ENCODE assay signal across 26 cellular contexts in the genomic region with DNA sequence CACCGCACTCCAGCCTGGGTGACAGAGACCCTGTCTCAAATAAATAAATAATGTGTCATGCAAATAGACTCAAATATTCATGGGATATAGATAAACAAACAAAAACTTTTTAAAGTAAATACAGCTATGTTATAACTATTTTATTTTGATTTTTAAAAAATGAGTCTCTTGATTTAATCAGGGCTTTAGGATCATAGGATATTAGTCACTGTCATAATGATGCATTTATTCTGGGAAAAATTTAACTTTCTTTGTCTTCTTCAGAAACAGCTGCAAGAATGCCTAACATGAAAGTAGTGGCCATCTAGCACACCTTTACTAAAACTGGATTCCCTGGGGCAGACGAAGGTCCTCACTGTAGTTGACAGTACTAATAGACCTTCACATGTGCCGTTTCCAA.
"Had no signal": no experiment of that assay in that cellular context is flagged by ENCODE, and none has a peak within 500 bp of the region (broad histone marks: within the 10 kb centered on the region; RNA-seq: fewer than 3 reads in every experiment).

No MANE protein-coding gene starts in this region.

- DNase-seq: stimulated activated CD4-positive, alpha-beta T cell treated with anti-CD3 and anti-CD28 coated beads, Interleukin-2, amount 100 ng/mL, for 48 hours; stimulated activated CD4-positive, alpha-beta T cell treated with anti-CD3 and anti-CD28 coated beads, Interleukin-4, amount 100 ng/mL, for 1 hour; stimulated activated CD4-positive, alpha-beta T cell treated with anti-CD3 and anti-CD28 coated beads, Interleukin-4, amount 100 ng/mL, for 24 hours; stimulated activated CD4-positive, alpha-beta T cell treated with anti-CD3 and anti-CD28 coated beads, Interleukin-4, amount 100 ng/mL, for 4 hours; stimulated activated CD8-positive, alpha-beta memory T cell treated with anti-CD3 and anti-CD28 coated beads, Interleukin-4, amount 100 ng/mL, for 48 hours; stimulated activated naive B cell treated with anti-CD40 and anti-IgM and Interleukin-4, amounts not matched to agents 10 μg/mL and 1 μg/mL and 100 μg/mL, for 72 hours; stimulated activated naive CD4-positive, alpha-beta T cell; stimulated activated naive CD4-positive, alpha-beta T cell treated with Interleukin-2 at 50 U/mL for 16 hours; stimulated activated naive CD8-positive, alpha-beta T cell treated with anti-CD3 and anti-CD28 coated beads, Interleukin-15, amount 100 ng/mL, for 72 hours; stimulated activated naive CD8-positive, alpha-beta T cell treated with anti-CD3 and anti-CD28 coated beads, Interleukin-15, Interleukin-2, amounts not matched to agents 100 U/mL and 50 U/mL, for 24 hours; stomach; substantia nigra; testis; thyroid gland; tibial artery; transverse colon; trophoblast cell; upper lobe of left lung; upper lobe of right lung; uterus had no signal

- H3K4me3 ChIP-seq: stomach, suprapubic skin, testis, thoracic aorta, thyroid gland, tibial artery, tibial nerve, transverse colon, upper lobe of left lung, upper lobe of right lung, uterus, vagina had no signal

- ATAC-seq: stimulated activated effector memory CD8-positive, alpha-beta T cell treated with anti-CD3 and anti-CD28 coated beads, Interleukin-12 subunit alpha, Interleukin-12 subunit beta, amount 100 ng/mL, for 72 hours; stimulated activated memory B cell treated with anti-CD40 and anti-IgM and Interleukin-4, amounts not matched to agents 10 μg/mL and 1 μg/mL and 100 μg/mL, for 72 hours; stimulated activated naive B cell treated with anti-CD40 and anti-IgM and Interleukin-4, amounts not matched to agents 10 μg/mL and 1 μg/mL and 100 μg/mL, for 72 hours; stimulated activated naive CD8-positive, alpha-beta T cell treated with anti-CD3 and anti-CD28 coated beads, Interleukin-15, amount 100 ng/mL, for 72 hours; stimulated activated naive CD8-positive, alpha-beta T cell treated with anti-CD3 and anti-CD28 coated beads, Interleukin-15, Interleukin-2, amounts not matched to agents 100 U/mL and 50 U/mL, for 24 hours; upper lobe of right lung had no signal

- H3K36me3 ChIP-seq: stomach, suprapubic skin, thoracic aorta, thyroid gland, tibial artery, tibial nerve, transverse colon, upper lobe of left lung, upper lobe of right lung, uterus, vagina had no signal

- H3K27ac ChIP-seq: stomach, suprapubic skin, testis, thoracic aorta, thyroid gland, tibial artery, tibial nerve, transverse colon, upper lobe of left lung, upper lobe of right lung, uterus, vagina had no signal

- H3K9me3 ChIP-seq: stomach, suprapubic skin, testis, thoracic aorta, thyroid gland, tibial artery, tibial nerve, transverse colon, upper lobe of left lung, upper lobe of right lung, uterus, vagina had no signal

- H3K27me3 ChIP-seq: stomach, suprapubic skin, testis, thyroid gland, tibial artery, tibial nerve, transverse colon, upper lobe of left lung, upper lobe of right lung, uterus, vagina had no signal

- H3K4me1 ChIP-seq: suprapubic skin, testis, thyroid gland, tibial artery, tibial nerve, upper lobe of right lung, uterus, vagina had no signal
